ENCODE assay signal across 8 cellular contexts in the genomic region with DNA sequence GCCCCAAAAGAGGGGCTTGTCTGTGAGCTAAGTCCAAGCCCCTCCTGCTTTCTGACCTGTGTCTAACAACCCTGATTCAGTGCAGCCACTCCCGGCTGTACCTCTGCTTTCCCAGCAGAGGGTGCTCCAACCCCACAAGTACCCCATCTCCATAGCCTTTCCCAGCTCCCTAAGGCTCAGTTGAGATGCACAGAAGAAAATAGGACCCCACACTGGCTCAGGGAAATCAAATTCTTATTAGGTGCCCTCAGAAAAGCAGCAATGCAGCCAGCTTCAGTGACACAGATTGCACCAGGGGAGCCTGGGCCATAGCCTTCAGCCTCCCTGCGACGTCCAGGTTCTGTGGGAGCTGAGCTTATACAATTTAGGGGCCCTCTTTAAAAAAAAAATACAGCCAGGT. TPM values are rescaled to one million over a fixed set of nuclear protein-coding genes. Genes with fewer than 3 reads are reported as not detected.
DNase-seq lines count a peak whose midpoint lies in the region; ATAC-seq, FAIRE-seq and TF ChIP-seq lines count a peak whose summit lies in the region.

No MANE protein-coding gene starts in this region.

- no peaks in the 10 kb centered on the region for H3K36me3 ChIP-seq in GM12878 (ENCODE audit: control insufficient read depth in 2 of 2, insufficient read depth in 2 of 2, low read length in 1 of 2)

- no peak overlapping the region for H2AFZ ChIP-seq in GM12878 (ENCODE audit: control insufficient read depth, low read depth, low read length)

- peak; percentile 90 for FAIRE-seq in GM12878 (lab: Jason Lieb, UNC)

- peaks cover 9% of the 10 kb centered on the region; the same call in 2 of the 3 replicates for H3K9me3 ChIP-seq in GM12878 (replicated peaks; ENCODE audit: control insufficient read depth, insufficient read depth, low read length)

- no TSS peak for BruUV-seq in GM12878 (replicated peaks; lab: Mats Ljungman, UMichigan)

- TF ChIP-seq RAD21 in GM12878 (IDR thresholded peaks at IDR 0.05; ENCODE audit: insufficient read depth, low read depth, low read length) = peak; percentile 97

- TF ChIP-seq EP300 in GM12878 (IDR thresholded peaks at IDR 0.05; ENCODE audit: borderline replicate concordance in 1 of 2, control insufficient read depth in 1 of 2, low read depth in 2 of 2, low read length in 2 of 2) = no peak

- H3K4me2 ChIP-seq in GM12878 (ENCODE audit: control insufficient read depth, insufficient read depth) = no peak overlapping the region

- no peaks in the 10 kb centered on the region for H3K4me1 ChIP-seq in GM12878 (ENCODE audit: control insufficient read depth, insufficient read depth, low read length)

- in situ Hi-C loops in GM12878 (cut with MboI) = no loop called here

- H3K4me3 ChIP-seq in GM12878 = no peak overlapping the region
- H3K4me3 ChIP-seq in skeletal muscle cell (ENCODE audit: low read depth, low read length) = no peak overlapping the region

- no peak overlapping the region for H3K27ac ChIP-seq in GM12878 (ENCODE audit: control insufficient read depth, insufficient read depth)

- DNase-seq in NK-92 treated with Interleukin-12 subunit alpha and Interleukin-12 subunit beta, amount 100 ng/mL, for 24 hours (lab: John Stamatoyannopoulos, UW) = peak; percentile 19
- no peak for DNase-seq in NK-92 (lab: John Stamatoyannopoulos, UW; ENCODE audit: unreplicated experiment)
- DNase-seq in NCI-H1694 treated with DMSO at 0.1 percent for 48 hours (lab: John Stamatoyannopoulos, UW) = peak; percentile 88
- DNase-seq in T-helper 2 cell = peak in 4 of 5 experiments; percentile 15 to 39 (median 21)
- DNase-seq in GM12878 (ENCODE audit: low read depth, low spot score) = no peak
- peak in 39 of 51 donors; percentile 14 to 76 (median 40) for DNase-seq in hypothalamus (lab: John Stamatoyannopoulos, UW)
- DNase-seq in skeletal muscle cell (ENCODE audit: low read depth) = peak; percentile 32

- ATAC-seq in GM12878 (peak; percentile 92), GM21619 (IDR thresholded peaks at IDR 0.05; ENCODE audit: unreplicated experiment) (no peak)

- H4K20me1 ChIP-seq in GM12878 (ENCODE audit: control insufficient read depth, insufficient read depth) = no peaks in the 10 kb centered on the region

- no peaks in the 10 kb centered on the region for H3K79me2 ChIP-seq in GM12878 (ENCODE audit: control insufficient read depth, insufficient read depth, low read length)

- POLR2A ChIA-PET in GM12878 (lab: Charles Lee) = interaction anchor here (0.6 to 2.8 kb wide), 4 partner anchors 34 to 201 kb away, joined by 3 to 8 read pairs (median 4); no protein-coding TSS in a partner anchor

- TF ChIP-seq POLR2A in GM12878 (IDR thresholded peaks at IDR 0.05; ENCODE audit: low read depth, low read length) = no peak

- RAD21 ChIA-PET in GM12878 (lab: Charles Lee; ENCODE audit: unreplicated experiment) = interaction anchor here (0.7 to 10.8 kb wide), 42 partner anchors 10 to 440 kb away, joined by 3 to 498 read pairs (median 6); partner anchors contain the start of gene CIPC

- SMC1A ChIA-PET in GM12878 (lab: Charles Lee; ENCODE audit: uncharacterized antibody, unreplicated experiment) = interaction anchor here (0.8 to 11.8 kb wide), 44 partner anchors 9 to 439 kb away, joined by 3 to 370 read pairs (median 5); no protein-coding TSS in a partner anchor

- no peak overlapping the region for H3K9ac ChIP-seq in GM12878 (ENCODE audit: control insufficient read depth, insufficient read depth, low read length)

- CTCF ChIA-PET in GM12878 (lab: Yijun Ruan, JAX) = interaction anchor here (0.6 to 15.8 kb wide), 50 partner anchors 8 to 629 kb away, joined by 3 to 848 read pairs (median 8); partner anchors contain the start of gene CIPC

- intact Hi-C loops in GM12878 (cut with micrococcal nuclease; ENCODE audit: unreplicated experiment) = loop anchor here (1.0 to 5.0 kb wide), 6 partner anchors 37 to 275 kb away; no protein-coding TSS in a partner anchor

- 70% methylated on average over 3 of the region's 3 CpGs for WGBS in GM12878 (ENCODE audit: insufficient coverage, insufficient replicate concordance, low lambda C conversion rate, missing lambda C conversion rate)

- peak; percentile 90 to 94 (median 92) for TF ChIP-seq CTCF in GM12878 (IDR thresholded peaks at IDR 0.05 in 2 of 3, conservative IDR thresholded peaks at IDR 0.05 in 1 of 3; ENCODE audit: control insufficient read depth in 2 of 3, extremely low read depth in 1 of 3, insufficient read depth in 1 of 3, low read depth in 3 of 3, low read length in 3 of 3)

- no peaks in the 10 kb centered on the region; a peak in 1 of 4 replicates for H3K27me3 ChIP-seq in GM12878 (replicated peaks in 1 of 2; ENCODE audit: control insufficient read depth in 2 of 2, insufficient read depth in 2 of 2, low read length in 1 of 2)

TF ChIP-seq in GM12878, 131 proteins besides CTCF, POLR2A, EP300 and RAD21:
- TF ChIP-seq RB1 (IDR thresholded peaks at IDR 0.05; ENCODE audit: borderline replicate concordance) = peak; percentile 48; the same call in 1 of the 2 replicates
- TF ChIP-seq, protein P1, sequence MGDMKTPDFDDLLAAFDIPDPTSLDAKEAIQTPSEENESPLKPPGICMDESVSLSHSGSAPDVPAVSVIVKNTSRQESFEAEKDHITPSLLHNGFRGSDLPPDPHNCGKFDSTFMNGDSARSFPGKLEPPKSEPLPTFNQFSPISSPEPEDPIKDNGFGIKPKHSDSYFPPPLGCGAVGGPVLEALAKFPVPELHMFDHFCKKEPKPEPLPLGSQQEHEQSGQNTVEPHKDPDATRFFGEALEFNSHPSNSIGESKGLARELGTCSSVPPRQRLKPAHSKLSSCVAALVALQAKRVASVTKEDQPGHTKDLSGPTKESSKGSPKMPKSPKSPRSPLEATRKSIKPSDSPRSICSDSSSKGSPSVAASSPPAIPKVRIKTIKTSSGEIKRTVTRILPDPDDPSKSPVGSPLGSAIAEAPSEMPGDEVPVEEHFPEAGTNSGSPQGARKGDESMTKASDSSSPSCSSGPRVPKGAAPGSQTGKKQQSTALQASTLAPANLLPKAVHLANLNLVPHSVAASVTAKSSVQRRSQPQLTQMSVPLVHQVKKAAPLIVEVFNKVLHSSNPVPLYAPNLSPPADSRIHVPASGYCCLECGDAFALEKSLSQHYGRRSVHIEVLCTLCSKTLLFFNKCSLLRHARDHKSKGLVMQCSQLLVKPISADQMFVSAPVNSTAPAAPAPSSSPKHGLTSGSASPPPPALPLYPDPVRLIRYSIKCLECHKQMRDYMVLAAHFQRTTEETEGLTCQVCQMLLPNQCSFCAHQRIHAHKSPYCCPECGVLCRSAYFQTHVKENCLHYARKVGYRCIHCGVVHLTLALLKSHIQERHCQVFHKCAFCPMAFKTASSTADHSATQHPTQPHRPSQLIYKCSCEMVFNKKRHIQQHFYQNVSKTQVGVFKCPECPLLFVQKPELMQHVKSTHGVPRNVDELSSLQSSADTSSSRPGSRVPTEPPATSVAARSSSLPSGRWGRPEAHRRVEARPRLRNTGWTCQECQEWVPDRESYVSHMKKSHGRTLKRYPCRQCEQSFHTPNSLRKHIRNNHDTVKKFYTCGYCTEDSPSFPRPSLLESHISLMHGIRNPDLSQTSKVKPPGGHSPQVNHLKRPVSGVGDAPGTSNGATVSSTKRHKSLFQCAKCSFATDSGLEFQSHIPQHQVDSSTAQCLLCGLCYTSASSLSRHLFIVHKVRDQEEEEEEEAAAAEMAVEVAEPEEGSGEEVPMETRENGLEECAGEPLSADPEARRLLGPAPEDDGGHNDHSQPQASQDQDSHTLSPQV (IDR thresholded peaks at IDR 0.05) = 0 out of 2 replicates have a peak, but pooled peaks have one; percentile 59
- TF ChIP-seq YY1 (IDR thresholded peaks at IDR 0.05; ENCODE audit: low read depth, low read length) = peak; percentile 43; the same call in 1 of the 2 replicates
- TF ChIP-seq POU2F2 (IDR thresholded peaks at IDR 0.05; ENCODE audit: borderline replicate concordance, low read depth, low read length) = peak; percentile 30; the same call in 1 of the 3 replicates
- 0 out of 2 replicates have a peak, but pooled peaks have one; percentile 58 for TF ChIP-seq FOXM1 (IDR thresholded peaks at IDR 0.05; ENCODE audit: low read depth, low read length)
- TF ChIP-seq SMC3 (IDR thresholded peaks at IDR 0.05; ENCODE audit: borderline replicate concordance, low read length) = peak; percentile 99
- TF ChIP-seq ZNF217 (IDR thresholded peaks at IDR 0.05) = no peak
- peak; percentile 24; the same call in 1 of the 2 replicates for TF ChIP-seq NBN (IDR thresholded peaks at IDR 0.05)
- no peak for TF ChIP-seq KDM1A (IDR thresholded peaks at IDR 0.05; ENCODE audit: borderline replicate concordance)
- 0 out of 2 replicates have a peak, but pooled peaks have one; percentile 12 for TF ChIP-seq IKZF1 (conservative IDR thresholded peaks at IDR 0.05)
- TF ChIP-seq IRF4 (IDR thresholded peaks at IDR 0.05; ENCODE audit: low read depth, low read length) = 0 out of 2 replicates have a peak, but pooled peaks have one; percentile 8

RNA-seq across cellular contexts. Expression of gene LRRC74A, which starts 49.9 kb away (rescaled TPM):
- total RNA-seq in GM12878 (2013; cell fraction: nucleolus; rRNA removed) = not detected in 2 replicates
- not detected in 2 replicates for total RNA-seq in GM12878 (2014; rRNA removed)
- total RNA-seq in GM12878 (2014; rRNA removed; fragmentation: Illumina TruSeq; extraction: Trizol) = not detected in 2 replicates
- total RNA-seq in GM12878 (2021) = not detected in 2 replicates
- polyA plus RNA-seq in GM12878 (2011; ENCODE audit: low read depth) = not detected
- polyA plus RNA-seq in GM12878 (2011; rRNA removed) = not detected in 2 replicates
- polyA plus RNA-seq in GM12878 (2011; cell fraction: cytosol; rRNA removed) = not detected in 2 replicates
- polyA plus RNA-seq in GM12878 (2011; cell fraction: nucleus; rRNA removed) = not detected in 2 replicates
- not detected in 2 replicates for polyA plus RNA-seq in GM12878 (2012)
- polyA plus RNA-seq in GM12878 (2014; fragmentation: Illumina TruSeq; extraction: Trizol) = not detected in 2 replicates
- not detected for polyA plus RNA-seq in GM12878 (2014; fragmentation: Nextera tagmentation; extraction: Ambion mirVana)
- not detected in 2 replicates for polyA plus RNA-seq in GM12878 (2014; rRNA removed)
- not detected for polyA plus RNA-seq in GM12878 (2016; fragmentation: Nextera tagmentation; extraction: Ambion mirVana)
- not detected in 2 replicates for polyA minus RNA-seq in GM12878 (2011; rRNA and poly(A)+ RNA removed)
- not detected in 2 replicates for polyA minus RNA-seq in GM12878 (2011; cell fraction: cytosol; rRNA and poly(A)+ RNA removed)
- polyA minus RNA-seq in GM12878 (2011; cell fraction: nucleus; rRNA and poly(A)+ RNA removed) = not detected in 2 replicates

Comparison
In these comparisons a context has a peak if more than half of its experiments do, and no peak if none do; other contexts are left out.
1. DNase-seq: peak in NK-92 treated with Interleukin-12 subunit alpha and Interleukin-12 subunit beta, amount 100 ng/mL, for 24 hours (single experiment), NCI-H1694 treated with DMSO at 0.1 percent for 48 hours (single experiment), T-helper 2 cell (4 of 5), hypothalamus (39 of 51) and skeletal muscle cell (single experiment); none in NK-92 (single experiment) and GM12878 (single experiment).